In genomic region chr5:771871-772545, GRCh38 we compare ENCODE assay signal across 8 cellular contexts. TPM values are rescaled to one million over a fixed set of nuclear protein-coding genes. Genes with fewer than 3 reads are reported as not detected.
DNase-seq lines count a peak whose midpoint lies in the region; ATAC-seq, FAIRE-seq and TF ChIP-seq lines count a peak whose summit lies in the region.
"Not testable (repeated sequence)": the region's sequence is repeated elsewhere in the genome, so short reads cannot be mapped to it uniquely, and the experiment has no call there.
"Had no signal": no experiment of that assay in that cellular context is flagged by ENCODE, and none has a peak within 500 bp of the region (broad histone marks: within the 10 kb centered on the region; RNA-seq: fewer than 3 reads in every experiment).

No MANE protein-coding gene starts in this region.

- H3K27ac Mint-ChIP-seq in natural killer cell: not testable (repeated sequence)

- in situ Hi-C loops in K562 (cut with MboI): loop anchor here (5.0 kb wide), 1 partner anchor 95 kb away; no protein-coding TSS in a partner anchor

- not testable (repeated sequence) for H3K9ac ChIP-seq in DND-41 (ENCODE audit: low read depth, low read length); K562 (ENCODE audit: insufficient read depth in 1 of 2, low read depth in 2 of 2, low read length in 2 of 2); kidney (ENCODE audit: low read length in 2 of 2)

- H4K20me1 ChIP-seq in DND-41 (ENCODE audit: insufficient read depth, low read length); K562 (replicated peaks; ENCODE audit: control insufficient read depth, insufficient read depth, low read length): not testable (repeated sequence)

- FAIRE-seq in K562 (lab: Jason Lieb, UNC): peak; percentile 55
- FAIRE-seq in kidney (lab: Jason Lieb, UNC): not testable (repeated sequence)

- not testable (repeated sequence) for H3K9me3 Mint-ChIP-seq in natural killer cell

- not testable (repeated sequence) for H3K4me3 ChIP-seq in DND-41 (ENCODE audit: low read depth in 1 of 2, low read length in 2 of 2); K562; kidney (ENCODE audit: low read length in 2 of 2)

- not testable (repeated sequence) for H3K27ac ChIP-seq in DND-41 (ENCODE audit: low read length); K562 (ENCODE audit: extremely low read depth, low read depth, low read length); kidney (ENCODE audit: low read depth in 2 of 2, low read length in 2 of 2)

- not testable (repeated sequence) for H3K36me3 Mint-ChIP-seq in natural killer cell

- not testable (repeated sequence) for H3K36me3 ChIP-seq in DND-41 (ENCODE audit: insufficient read depth, low read length); K562 (ENCODE audit: control insufficient read depth, insufficient read depth, low read length); kidney (ENCODE audit: control insufficient read depth in 1 of 2, insufficient read depth in 2 of 2, low read length in 2 of 2)

- not testable (repeated sequence) for H3K4me2 ChIP-seq in DND-41 (ENCODE audit: insufficient read depth, low read length); K562 (ENCODE audit: insufficient read depth, low read length)

- H3K79me2 ChIP-seq in DND-41 (ENCODE audit: insufficient read depth, low read length); K562 (ENCODE audit: control insufficient read depth, insufficient read depth, low read length): not testable (repeated sequence)

- not testable (repeated sequence) for TF ChIP-seq CTCF in DND-41 (IDR thresholded peaks at IDR 0.05; ENCODE audit: borderline replicate concordance, extremely low read depth, low read length, poor library complexity, severe bottlenecking); K562 (IDR thresholded peaks at IDR 0.05 in 2 of 3, conservative IDR thresholded peaks at IDR 0.05 in 1 of 3; ENCODE audit: insufficient read depth in 2 of 3, low read depth in 1 of 3, low read length in 3 of 3); kidney (IDR thresholded peaks at IDR 0.05; ENCODE audit: borderline replicate concordance, extremely low read depth, insufficient read depth); natural killer cell (IDR thresholded peaks at IDR 0.05)

- not testable (repeated sequence) for TF ChIP-seq RAD21 in K562 (CRISPR knock-in tag; conservative IDR thresholded peaks at IDR 0.05 in 1 of 2, IDR thresholded peaks at IDR 0.05 in 1 of 2)

- H3K27me3 ChIP-seq in DND-41 (ENCODE audit: insufficient read depth, low read length, poor library complexity): not testable (repeated sequence)
- H3K27me3 ChIP-seq in K562 (ENCODE audit: control insufficient read depth in 2 of 2, insufficient read depth in 2 of 2, low read length in 2 of 2): peaks cover 0 to 23% of the 10 kb centered on the region in 2 experiments; a peak in 3 of 5 replicates

- CTCF ChIA-PET in K562 (lab: Yijun Ruan, JAX; ENCODE audit: low intra/inter-chr PET ratio): not testable (repeated sequence)

- not testable (repeated sequence) for DNase-seq in DND-41; K562 (ENCODE audit: extremely low read depth in 1 of 4, low spot score in 3 of 4)
- DNase-seq in activated CD4-positive, CD25-positive, alpha-beta regulatory T cell treated with anti-CD3 and anti-CD28 coated beads, Interleukin-2, amount 50 U/mL, for 72 hours: peak; percentile 9
- DNase-seq in activated CD8-positive, alpha-beta memory T cell treated with anti-CD3 and anti-CD28 coated beads for 24 hours: peak; percentile 53
- DNase-seq in kidney: peak; percentile 36
- DNase-seq in natural killer cell: peak; percentile 14
- DNase-seq in stimulated activated CD8-positive, alpha-beta memory T cell treated with anti-CD3 and anti-CD28 coated beads, Interleukin-4, amount 100 ng/mL, for 48 hours: peak; percentile 17

- not testable (repeated sequence) for H2AFZ ChIP-seq in DND-41 (ENCODE audit: low read depth, low read length); K562 (ENCODE audit: low read depth, low read length)

- TF ChIP-seq EP300 in K562 (IDR thresholded peaks at IDR 0.05; ENCODE audit: low read length): not testable (repeated sequence)

- intact Hi-C loops in K562 (cut with micrococcal nuclease): loop anchor here (5.0 kb wide), 1 partner anchor 90 kb away; no protein-coding TSS in a partner anchor
- intact Hi-C loops in kidney (cut with DNase I): loop anchor here (10.0 kb wide), 1 partner anchor 87 kb away; no protein-coding TSS in a partner anchor
- intact Hi-C loops in natural killer cell (cut with micrococcal nuclease): not testable (repeated sequence)

- POLR2A ChIA-PET in K562 (lab: Yijun Ruan, JAX): not testable (repeated sequence)

- TF ChIP-seq POLR2A in K562 (conservative IDR thresholded peaks at IDR 0.05): not testable (repeated sequence)

- H3K9me3 ChIP-seq in DND-41 (ENCODE audit: insufficient read depth, low read length, severe bottlenecking); K562 (replicated peaks; ENCODE audit: control insufficient read depth, insufficient read depth, low read depth, low read length); kidney (ENCODE audit: control insufficient read depth in 1 of 2, low read length in 2 of 2): not testable (repeated sequence)

- not testable (repeated sequence) for H3K4me1 Mint-ChIP-seq in natural killer cell

- not testable (repeated sequence) for H3K9me1 ChIP-seq in K562 (ENCODE audit: control insufficient read depth, insufficient read depth, low read length)

- H3K4me3 Mint-ChIP-seq in natural killer cell: not testable (repeated sequence)

- BruUV-seq in K562 (replicated peaks; lab: Mats Ljungman, UMichigan): not testable (repeated sequence)

- ATAC-seq in DND-41 (ENCODE audit: insufficient read depth, low read depth) (peak; percentile 17; the same call in 1 of the 3 replicates), K562 (peak; percentile 18; the same call in 2 of the 3 replicates)
- ATAC-seq in natural killer cell: not testable (repeated sequence)

- WGBS in K562 (ENCODE audit: insufficient coverage, low coverage, missing lambda C conversion rate): 14% methylated on average over 8 of the region's 31 CpGs

- not testable (repeated sequence) for H3K4me1 ChIP-seq in DND-41 (ENCODE audit: insufficient read depth, low read length); kidney (ENCODE audit: control insufficient read depth in 1 of 2, insufficient read depth in 1 of 2, low read depth in 1 of 2, low read length in 2 of 2)
- H3K4me1 ChIP-seq in K562 (replicated peaks in 1 of 2; ENCODE audit: control insufficient read depth in 2 of 2, insufficient read depth in 2 of 2, low read length in 2 of 2): peaks cover 0 to 17% of the 10 kb centered on the region in 2 experiments; a peak in 2 of 5 replicates

- not testable (repeated sequence) for H3K27me3 Mint-ChIP-seq in natural killer cell (ENCODE audit: low read depth in 2 of 2)

RNA-seq across cellular contexts. Expression of gene ZDHHC11B, which starts 12.5 kb away (rescaled TPM):
- 0.90 TPM in 1 of 2 replicates, not detected in the other for total RNA-seq in K562 (2011; cell fraction: chromatin; rRNA removed; ENCODE audit: low replicate concordance)
- 0.26 TPM in 1 of 2 replicates, not detected in the other for total RNA-seq in K562 (2011; cell fraction: nucleolus; rRNA removed)
- total RNA-seq in K562 (2011; cell fraction: nucleoplasm; rRNA removed): not detected in 2 replicates
- 0.12 and 0.23 TPM in 2 replicates for total RNA-seq in K562 (2014; rRNA removed)
- 0.15 and 0.22 TPM in 2 replicates for total RNA-seq in K562 (2014; rRNA removed; fragmentation: Illumina TruSeq; extraction: Trizol)
- total RNA-seq in K562 (2015; rRNA removed; fragmentation: Illumina TruSeq; extraction: Trizol): 0.30 TPM in 1 of 2 replicates, not detected in the other
- 0.16 TPM in 1 of 2 replicates, not detected in the other for total RNA-seq in K562 (2021)
- 0.08 and 0.21 TPM in 2 replicates for polyA plus RNA-seq in K562 (2011; rRNA removed)
- polyA plus RNA-seq in K562 (2011; cell fraction: cytosol; rRNA removed): not detected in 2 replicates
- 0.46 and 1.5 TPM in 2 replicates for polyA plus RNA-seq in K562 (2011; cell fraction: nucleus; rRNA removed)
- 0.14 and 0.47 TPM in 2 replicates for polyA plus RNA-seq in K562 (2012)
- polyA plus RNA-seq in K562 (2014; fragmentation: Illumina TruSeq; extraction: Trizol): 0.08 and 0.15 TPM in 2 replicates
- polyA plus RNA-seq in K562 (2014; fragmentation: Nextera tagmentation; extraction: Ambion mirVana): under 1 TPM in 1 of 2 experiments, not detected in 1; 0.03 TPM
- 0.07 TPM in 1 of 2 replicates, not detected in the other for polyA plus RNA-seq in K562 (2014; rRNA removed)
- polyA minus RNA-seq in K562 (2011; rRNA and poly(A)+ RNA removed): not detected in 2 replicates
- polyA minus RNA-seq in K562 (2011; cell fraction: cytosol; rRNA and poly(A)+ RNA removed): not detected in 2 replicates
- polyA minus RNA-seq in K562 (2011; cell fraction: nucleus; rRNA and poly(A)+ RNA removed): 0.22 and 0.54 TPM in 2 replicates
- 5.4 TPM for total RNA-seq in kidney
- polyA plus RNA-seq in kidney (ENCODE audit: insufficient read depth, low read depth, low replicate concordance): 4.4 TPM
- 1 to 10 TPM in 2 of 3 donors, under 1 TPM in 1; 0.85 to 7.3 (median 2.2) TPM for total RNA-seq in natural killer cell
- total RNA-seq: GM23248 had no signal
- polyA plus RNA-seq: GM23248 had no signal
